In genomic region chrX:47218280-47218919, GRCh38 we compare ENCODE assay signal across 8 cellular contexts. TPM values are rescaled to one million over a fixed set of nuclear protein-coding genes. Genes with fewer than 3 reads are reported as not detected.
DNase-seq lines count a peak whose midpoint lies in the region; FAIRE-seq and TF ChIP-seq lines count a peak whose summit lies in the region.

CDK16 (plus strand) TSS chrX:47218681; CDS start chrX:47223558, 4,877 bp downstream.

- peaks cover 32% of the 10 kb centered on the region for H3K4me1 ChIP-seq in neuron (ENCODE audit: insufficient read depth, low read length)

- H3K36me3 ChIP-seq in neuron (ENCODE audit: insufficient read depth, low read length) = peaks cover 41% of the 10 kb centered on the region

- TF ChIP-seq CTCF in fibroblast of villous mesenchyme (IDR thresholded peaks at IDR 0.05; ENCODE audit: insufficient read depth, low read depth, low read length) = no peak
- no peak for TF ChIP-seq CTCF in subcutaneous adipose tissue (IDR thresholded peaks at IDR 0.05; ENCODE audit: low read depth)

- FAIRE-seq in H54 (lab: Jason Lieb, UNC) = no peak

- peak within 1 kb of the TSS; percentile 79 for H3K4me3 ChIP-seq in fibroblast of villous mesenchyme (ENCODE audit: low read depth, low read length)
- H3K4me3 ChIP-seq in neuron (ENCODE audit: low read length) = peak within 1 kb of the TSS; percentile 56

- peak; percentile 85 for TF ChIP-seq POLR2A in H54 (IDR thresholded peaks at IDR 0.05; ENCODE audit: low read depth, low read length)

- H3K9me3 ChIP-seq in neuron (ENCODE audit: low read length) = no peaks in the 10 kb centered on the region

- peak within 1 kb of the TSS; percentile 21 for H2AFZ ChIP-seq in neuron (ENCODE audit: low read depth, low read length)

- H3K27me3 ChIP-seq in neuron (ENCODE audit: insufficient read depth, low read length) = no peaks in the 10 kb centered on the region

- DNase-seq in ELF-1 (ENCODE audit: low read depth, low spot score) = peak; percentile 95
- peak; percentile 35 for DNase-seq in H54 (ENCODE audit: insufficient read length, low spot score)
- DNase-seq in LoVo (ENCODE audit: low spot score) = peak; percentile 69
- DNase-seq in SHP77 treated with DMSO at 0.1 percent for 48 hours (lab: John Stamatoyannopoulos, UW) = peak; percentile 21
- DNase-seq in activated gamma-delta T cell treated with Interleukin-2 at 50 U/mL for 16 hours = peak; percentile 75
- DNase-seq in fibroblast of villous mesenchyme (ENCODE audit: low read depth) = peak; percentile 84

RNA-seq across cellular contexts. Expression of gene CDK16, which starts in this region (rescaled TPM):
- total RNA-seq in fibroblast of villous mesenchyme (81.6 and 95.0 TPM in 2 replicates), subcutaneous adipose tissue (100 to 1,000 TPM in 1 of 4 donors, 10 to 100 TPM in 3; 57.0 to 176 (median 62.6) TPM)

Comparison
In these comparisons a context has a peak if more than half of its experiments do, and no peak if none do; other contexts are left out.
1. Peak in every context shown above with its lines: DNase-seq and H3K4me3 ChIP-seq.
2. DNase-seq: peak in every context shown above with its lines; median percentile 95 in ELF-1; 84 in fibroblast of villous mesenchyme; 75 in activated gamma-delta T cell treated with Interleukin-2 at 50 U/mL for 16 hours; 69 in LoVo; 35 in H54; 21 in SHP77 treated with DMSO at 0.1 percent for 48 hours.